8 cellular contexts compared by ENCODE assay signal in genomic region chr3:140941090-140941433, GRCh38. TPM values are rescaled to one million over a fixed set of nuclear protein-coding genes. Genes with fewer than 3 reads are reported as not detected.
A peak's percentile ranks its signal among the peaks of the same experiment; 100 is the strongest.
DNase-seq lines count a peak whose midpoint lies in the region; ATAC-seq and TF ChIP-seq lines count a peak whose summit lies in the region.

No MANE protein-coding gene starts in this region.

- H3K4me1 ChIP-seq in Caco-2 = peaks cover 25% of the 10 kb centered on the region
- H3K4me1 ChIP-seq in esophagus (ENCODE audit: control insufficient read depth in 2 of 2, insufficient read depth in 2 of 2, low read length in 1 of 2) = no peaks in the 10 kb centered on the region
- H3K4me1 ChIP-seq in parathyroid adenoma = peaks cover 9% of the 10 kb centered on the region

- H3K9me3 ChIP-seq in Caco-2 (no peaks in the 10 kb centered on the region), esophagus (ENCODE audit: control insufficient read depth in 2 of 2, insufficient read depth in 1 of 2, low read depth in 1 of 2, low read length in 1 of 2) (no peaks in the 10 kb centered on the region), parathyroid adenoma (ENCODE audit: control insufficient read depth, low read length) (no peaks in the 10 kb centered on the region)

- peak overlapping the region; percentile 97 for H3K27ac Mint-ChIP-seq in Caco-2 (ENCODE audit: unreplicated experiment)

- peak overlapping the region; percentile 94 for H3K27ac ChIP-seq in RWPE1
- peak overlapping the region in 1 of 2 donors; percentile 98 for H3K27ac ChIP-seq in esophagus (ENCODE audit: low read depth in 2 of 2, low read length in 1 of 2)
- H3K27ac ChIP-seq in parathyroid adenoma = peak overlapping the region; percentile 96

- peaks cover 6% of the 10 kb centered on the region for H3K9me3 Mint-ChIP-seq in Caco-2 (ENCODE audit: unreplicated experiment)

- no peak overlapping the region for H3K9ac ChIP-seq in parathyroid adenoma

- H3K4me2 ChIP-seq in parathyroid adenoma (ENCODE audit: low read length) = peak overlapping the region; percentile 61

- H3K36me3 ChIP-seq in Caco-2 (ENCODE audit: control insufficient read depth, insufficient read depth, low read length) (no peaks in the 10 kb centered on the region), esophagus (ENCODE audit: control insufficient read depth in 2 of 2, insufficient read depth in 2 of 2, low read length in 1 of 2) (no peaks in the 10 kb centered on the region), parathyroid adenoma (ENCODE audit: control insufficient read depth, insufficient read depth, low read length) (no peaks in the 10 kb centered on the region)

- peak overlapping the region; percentile 32 for H3K4me3 ChIP-seq in Caco-2 (ENCODE audit: low read depth, low read length)
- H3K4me3 ChIP-seq in esophagus (ENCODE audit: low read depth in 1 of 2, low read length in 2 of 2) = peak overlapping the region; percentile 99
- H3K4me3 ChIP-seq in parathyroid adenoma (ENCODE audit: low read depth, low read length) = peak overlapping the region; percentile 84

- peak overlapping the region; percentile 89 for H3K4me3 Mint-ChIP-seq in Caco-2 (ENCODE audit: unreplicated experiment)

- POLR2A ChIA-PET in Caco-2 (lab: Charles Lee) = interaction anchor here (2.0 kb wide), 1 partner anchor 16 kb away, joined by 11 read pairs; no protein-coding TSS in a partner anchor
- POLR2A ChIA-PET in RWPE1 (lab: Yijun Ruan, JAX; ENCODE audit: low non-redundant PET) = no interaction called here

- H3K4me1 Mint-ChIP-seq in Caco-2 (ENCODE audit: low read depth, unreplicated experiment) = peaks cover 5% of the 10 kb centered on the region

- intact Hi-C loops in Caco-2 (cut with micrococcal nuclease; ENCODE audit: unreplicated experiment) = loop anchor here (1.0 kb wide), 2 partner anchors 16 to 23 kb away; no protein-coding TSS in a partner anchor

- H3K79me2 ChIP-seq in parathyroid adenoma = peaks cover 23% of the 10 kb centered on the region

- no peak for DNase-seq in Caco-2
- DNase-seq in RWPE1 (ENCODE audit: low spot score) = no peak
- DNase-seq in DMS153 treated with DMSO at 0.1 percent for 48 hours (lab: John Stamatoyannopoulos, UW; ENCODE audit: unreplicated experiment) = no peak
- DNase-seq in cerebellar nuclear complex (lab: John Stamatoyannopoulos, UW) = no peak
- DNase-seq in glomerular visceral epithelial cell (ENCODE audit: extremely low spot score) = no peak

- no peaks in the 10 kb centered on the region for H3K27me3 Mint-ChIP-seq in Caco-2 (ENCODE audit: insufficient read depth, unreplicated experiment)

- H3K27me3 ChIP-seq in Caco-2 (replicated peaks; ENCODE audit: control insufficient read depth, insufficient read depth, low read length) (no peaks in the 10 kb centered on the region), esophagus (ENCODE audit: control insufficient read depth in 1 of 2, insufficient read depth in 2 of 2, low read length in 2 of 2) (no peaks in the 10 kb centered on the region), parathyroid adenoma (ENCODE audit: control insufficient read depth, insufficient read depth, low read length) (no peaks in the 10 kb centered on the region)

- CTCF ChIA-PET in Caco-2 (lab: Charles Lee) = no interaction called here
- CTCF ChIA-PET in RWPE1 (lab: Yijun Ruan, JAX) = no interaction called here

- WGBS in esophagus, 2 donors = 39 to 45% methylated on average over 5 of the region's 5 CpGs

- TF ChIP-seq CTCF in Caco-2 (IDR thresholded peaks at IDR 0.05; ENCODE audit: insufficient read depth in 1 of 2, low read depth in 1 of 2, low read length in 1 of 2, severe bottlenecking in 1 of 2, unreplicated experiment in 1 of 2) (no peak), RWPE1 (conservative IDR thresholded peaks at IDR 0.05; ENCODE audit: low read depth) (no peak), parathyroid adenoma (IDR thresholded peaks at IDR 0.05) (no peak)

- TSS peak; percentile 62 for BruUV-seq in Caco-2 (replicated peaks; lab: Mats Ljungman, UMichigan)

- no peak for ATAC-seq in GM21786 (IDR thresholded peaks at IDR 0.05; ENCODE audit: unreplicated experiment)

- H2AFZ ChIP-seq in parathyroid adenoma = peak overlapping the region; percentile 94

- peaks cover 23% of the 10 kb centered on the region for H3K36me3 Mint-ChIP-seq in Caco-2 (ENCODE audit: insufficient read depth, unreplicated experiment)

RNA-seq across cellular contexts. Expression of gene SLC25A36, which starts 0.6 kb away (rescaled TPM):
- total RNA-seq in Caco-2 (2022) = 150 and 167 TPM in 2 replicates
- 10 to 100 TPM; 10.4 to 12.3 TPM for polyA plus RNA-seq in esophagus

Comparison
In these comparisons a context has a peak if more than half of its experiments do, and no peak if none do; other contexts are left out.
1. H3K4me3 ChIP-seq: peak in every context shown above with its lines; median percentile 99 in esophagus; 84 in parathyroid adenoma; 32 in Caco-2.